14 cellular contexts compared by ENCODE assay signal in genomic region chr13:98909016-98909415, GRCh38.
DNase-seq lines count a peak whose midpoint lies in the region; ATAC-seq and TF ChIP-seq lines count a peak whose summit lies in the region.
"Had no signal": no experiment of that assay in that cellular context is flagged by ENCODE, and none has a peak within 500 bp of the region (broad histone marks: within the 10 kb centered on the region; RNA-seq: fewer than 3 reads in every experiment).

No MANE protein-coding gene starts in this region.

- H2AFZ ChIP-seq in GM23248 (no peak overlapping the region), smooth muscle cell (ENCODE audit: low read depth) (no peak overlapping the region)

- 0 out of 2 replicates have a peak, but pooled peaks cover 3% of the 10 kb centered on the region for H3F3A ChIP-seq in GM23248 (ENCODE audit: insufficient read depth)
- H3F3A ChIP-seq in smooth muscle cell (ENCODE audit: low read depth): no peaks in the 10 kb centered on the region

- peaks cover 55% of the 10 kb centered on the region for H3K36me3 Mint-ChIP-seq in activated CD4-positive, alpha-beta T cell treated with anti-CD3 and anti-CD28 coated beads, Interleukin-2, amount 10 ng/mL, durations not matched to agents 7 days and 5 days (ENCODE audit: low read depth)
- peaks cover 43% of the 10 kb centered on the region for H3K36me3 Mint-ChIP-seq in endothelial cell (ENCODE audit: low read depth, unreplicated experiment)

- H3K9ac ChIP-seq in GM23248 (no peak overlapping the region), smooth muscle cell (ENCODE audit: low read depth) (no peak overlapping the region)

- H3K4me3 ChIP-seq in GM23248 (no peak overlapping the region), smooth muscle cell (no peak overlapping the region)
- H3K4me3 ChIP-seq: Peyer's patch had no signal

- H3K4me1 Mint-ChIP-seq in activated CD4-positive, alpha-beta T cell treated with anti-CD3 and anti-CD28 coated beads, Interleukin-2, amount 10 ng/mL, durations not matched to agents 7 days and 5 days: peaks cover 46% of the 10 kb centered on the region
- H3K4me1 Mint-ChIP-seq in endothelial cell (ENCODE audit: unreplicated experiment): peaks cover 49% of the 10 kb centered on the region

- no peaks in the 10 kb centered on the region for H3K9me3 ChIP-seq in GM23248 (ENCODE audit: low read depth)
- H3K9me3 ChIP-seq in smooth muscle cell (replicated peaks; ENCODE audit: low read depth): no peaks in the 10 kb centered on the region
- H3K9me3 ChIP-seq: Caco-2, Peyer's patch had no signal

- H3K79me2 ChIP-seq in GM23248 (ENCODE audit: insufficient read depth) (no peaks in the 10 kb centered on the region), smooth muscle cell (ENCODE audit: low read depth) (no peaks in the 10 kb centered on the region)

- ATAC-seq in GM19452 (IDR thresholded peaks at IDR 0.05; ENCODE audit: unreplicated experiment) (no peak), HG03469 (IDR thresholded peaks at IDR 0.05; ENCODE audit: unreplicated experiment) (no peak), HG03342 (IDR thresholded peaks at IDR 0.05; ENCODE audit: unreplicated experiment) (no peak)
- ATAC-seq: HCT116 had no signal

- H3K4me2 ChIP-seq in GM23248 (ENCODE audit: unreplicated experiment): no peak overlapping the region
- no peak overlapping the region for H3K4me2 ChIP-seq in smooth muscle cell

- H4K20me1 ChIP-seq in GM23248 (ENCODE audit: insufficient read depth): no peaks in the 10 kb centered on the region
- H4K20me1 ChIP-seq in smooth muscle cell (ENCODE audit: low read depth): no peaks in the 10 kb centered on the region

- H3K4me3 Mint-ChIP-seq in activated CD4-positive, alpha-beta T cell treated with anti-CD3 and anti-CD28 coated beads, Interleukin-2, amount 10 ng/mL, durations not matched to agents 7 days and 5 days: no peak overlapping the region
- peak overlapping the region; percentile 56 for H3K4me3 Mint-ChIP-seq in endothelial cell (ENCODE audit: unreplicated experiment)
- H3K4me3 Mint-ChIP-seq: naive B cell had no signal

- H3K9me2 ChIP-seq in GM23248 (ENCODE audit: insufficient read depth): no peaks in the 10 kb centered on the region

- peaks cover 2% of the 10 kb centered on the region for H3K9me3 Mint-ChIP-seq in activated CD4-positive, alpha-beta T cell treated with anti-CD3 and anti-CD28 coated beads, Interleukin-2, amount 10 ng/mL, durations not matched to agents 7 days and 5 days
- H3K9me3 Mint-ChIP-seq in endothelial cell (ENCODE audit: unreplicated experiment): no peaks in the 10 kb centered on the region
- H3K9me3 Mint-ChIP-seq: naive B cell had no signal

- DNase-seq in GM23248 (peak; percentile 27), endothelial cell (ENCODE audit: low spot score) (no peak), smooth muscle cell (lab: John Stamatoyannopoulos, UW; ENCODE audit: unreplicated experiment) (no peak), SKM-1 treated with dmso at 0.1 percent for 144 hours (lab: John Stamatoyannopoulos, UW; ENCODE audit: unreplicated experiment) (no peak)
- DNase-seq in activated CD4-positive, alpha-beta T cell treated with anti-CD3 and anti-CD28 coated beads, Interleukin-2, amount 10 ng/mL, durations not matched to agents 7 days and 5 days: peak; percentile 16
- DNase-seq: Caco-2; effector CD8-positive, alpha-beta T cell; naive B cell; NCI-H446; Peyer's patch had no signal

- H3K27me3 Mint-ChIP-seq in activated CD4-positive, alpha-beta T cell treated with anti-CD3 and anti-CD28 coated beads, Interleukin-2, amount 10 ng/mL, durations not matched to agents 7 days and 5 days: no peaks in the 10 kb centered on the region
- peaks cover 8% of the 10 kb centered on the region for H3K27me3 Mint-ChIP-seq in endothelial cell (ENCODE audit: unreplicated experiment)
- H3K27me3 Mint-ChIP-seq: naive B cell had no signal

- WGBS in GM23248 (ENCODE audit: low coverage in 1 of 2, low lambda C conversion rate in 2 of 2, missing lambda C conversion rate in 2 of 2), 2 experiments: 90% methylated on average over 3 of the region's 3 CpGs
- 97% methylated on average over 3 of the region's 3 CpGs for WGBS in smooth muscle cell (ENCODE audit: low lambda C conversion rate)

- POLR2A ChIA-PET in activated CD4-positive, alpha-beta T cell treated with anti-CD3 and anti-CD28 coated beads, Interleukin-2, amount 10 ng/mL, durations not matched to agents 7 days and 5 days (lab: Charles Lee): interaction anchor here (0.6 kb wide), 1 partner anchor 135 kb away, joined by 4 read pairs; no protein-coding TSS in a partner anchor

- no peaks in the 10 kb centered on the region for H3K27me3 ChIP-seq in GM23248 (replicated peaks; ENCODE audit: insufficient read depth)
- H3K27me3 ChIP-seq in smooth muscle cell (ENCODE audit: low read depth): no peaks in the 10 kb centered on the region
- H3K27me3 ChIP-seq: Peyer's patch had no signal

- H3K36me3 ChIP-seq in GM23248 (ENCODE audit: low read depth): no peaks in the 10 kb centered on the region
- H3K36me3 ChIP-seq in smooth muscle cell (ENCODE audit: low read depth): no peaks in the 10 kb centered on the region
- H3K36me3 ChIP-seq: Peyer's patch had no signal

- H3K27ac ChIP-seq in GM23248 (no peak overlapping the region), smooth muscle cell (ENCODE audit: low read depth) (peak overlapping the region; percentile 67)
- H3K27ac ChIP-seq: Peyer's patch had no signal

- H3K27ac Mint-ChIP-seq in activated CD4-positive, alpha-beta T cell treated with anti-CD3 and anti-CD28 coated beads, Interleukin-2, amount 10 ng/mL, durations not matched to agents 7 days and 5 days: peak overlapping the region; percentile 95
- peak overlapping the region; percentile 96 for H3K27ac Mint-ChIP-seq in endothelial cell (ENCODE audit: unreplicated experiment)
- H3K27ac Mint-ChIP-seq: naive B cell had no signal

- in situ Hi-C loops in GM23248 (cut with MboI): no loop called here

- peaks cover 12% of the 10 kb centered on the region for H3K4me1 ChIP-seq in GM23248 (ENCODE audit: insufficient read depth)
- H3K4me1 ChIP-seq in smooth muscle cell (ENCODE audit: low read depth): peaks cover 6% of the 10 kb centered on the region
- H3K4me1 ChIP-seq: Peyer's patch had no signal

- TF ChIP-seq CTCF in endothelial cell (IDR thresholded peaks at IDR 0.05; ENCODE audit: unreplicated experiment) (no peak), smooth muscle cell (IDR thresholded peaks at IDR 0.05; ENCODE audit: borderline replicate concordance, insufficient read depth, poor library complexity, severe bottlenecking) (no peak)

- CTCF ChIA-PET in activated CD4-positive, alpha-beta T cell treated with anti-CD3 and anti-CD28 coated beads, Interleukin-2, amount 10 ng/mL, durations not matched to agents 7 days and 5 days (lab: Charles Lee): interaction anchor here (0.5 kb wide), 1 partner anchor 10 kb away, joined by 3 read pairs; no protein-coding TSS in a partner anchor

Comparison
In these comparisons a context has a peak if more than half of its experiments do, and no peak if none do; other contexts are left out.
1. DNase-seq: peak in GM23248 (single experiment) and activated CD4-positive, alpha-beta T cell treated with anti-CD3 and anti-CD28 coated beads, Interleukin-2, amount 10 ng/mL, durations not matched to agents 7 days and 5 days (single experiment); none in endothelial cell (single experiment), smooth muscle cell (single experiment) and SKM-1 treated with dmso at 0.1 percent for 144 hours (single experiment).